30 cellular contexts compared by ENCODE assay signal in genomic region chr7:57772126-57772924, GRCh38.
"Had no signal": no experiment of that assay in that cellular context is flagged by ENCODE, and none has a peak within 500 bp of the region (broad histone marks: within the 10 kb centered on the region; RNA-seq: fewer than 3 reads in every experiment).

No MANE protein-coding gene starts in this region.

- ATAC-seq: body of pancreas, esophagus mucosa, heart left ventricle, left lobe of liver, natural killer cell, psoas muscle had no signal

- DNase-seq: activated CD4-positive, alpha-beta T cell treated with anti-CD3 and anti-CD28 coated beads for 4 hours; activated CD4-positive, alpha-beta T cell treated with anti-CD3 and anti-CD28 coated beads, Interleukin-2, amount 50 U/mL, for 4 hours; activated effector memory CD4-positive, alpha-beta T cell treated with Interleukin-2 at 50 U/mL for 16 hours; activated naive CD4-positive, alpha-beta T cell treated with Interleukin-2 at 50 U/mL for 16 hours; anterior cingulate cortex; body of pancreas; cerebellar nuclear complex; cortex of kidney; foreskin fibroblast; heart left ventricle; lower lobe of right lung; mesenchymal stem cell; natural killer cell; occipital lobe; psoas muscle; sigmoid colon; small intestine; stimulated activated CD4-positive, alpha-beta T cell treated with anti-CD3 and anti-CD28 coated beads, Interleukin-4, amount 100 ng/mL, for 4 hours; stimulated activated CD8-positive, alpha-beta memory T cell treated with anti-CD3 and anti-CD28 coated beads, Interleukin-4, amount 100 ng/mL, for 48 hours; stimulated activated naive CD4-positive, alpha-beta T cell; T-helper 9 cell had no signal

- H3K4me1 ChIP-seq: body of pancreas, heart left ventricle, lower lobe of right lung, neural progenitor cell, parathyroid adenoma, psoas muscle, sigmoid colon, suprapubic skin, tibial nerve had no signal

- H3K27me3 ChIP-seq: body of pancreas, heart left ventricle, neural progenitor cell, sigmoid colon, suprapubic skin, tibial nerve had no signal

- H3K4me3 ChIP-seq: body of pancreas, heart left ventricle, lower lobe of right lung, neural progenitor cell, psoas muscle, sigmoid colon, suprapubic skin, tibial nerve had no signal

- H3K4me1 Mint-ChIP-seq: natural killer cell, neural progenitor cell had no signal

- H3K4me3 Mint-ChIP-seq: activated naive CD8-positive, alpha-beta T cell; natural killer cell; neural progenitor cell had no signal

- H3K27me3 Mint-ChIP-seq: activated naive CD8-positive, alpha-beta T cell had no signal

- FAIRE-seq: small intestine, TTC549 had no signal

- H3K79me2 ChIP-seq: parathyroid adenoma had no signal

- H3K27ac ChIP-seq: body of pancreas, heart left ventricle, lower lobe of right lung, neural progenitor cell, parathyroid adenoma, psoas muscle, sigmoid colon, suprapubic skin, tibial nerve, VCaP had no signal

- H2AFZ ChIP-seq: neural progenitor cell, parathyroid adenoma had no signal

- H3K9me3 ChIP-seq: body of pancreas, lower lobe of right lung, psoas muscle had no signal

- H3K9ac ChIP-seq: neural progenitor cell, parathyroid adenoma had no signal

- H3K27ac Mint-ChIP-seq: activated naive CD8-positive, alpha-beta T cell; natural killer cell; neural progenitor cell had no signal

- H3K36me3 ChIP-seq: heart left ventricle, lower lobe of right lung, neural progenitor cell, sigmoid colon, suprapubic skin, tibial nerve had no signal

- H3K36me3 Mint-ChIP-seq: activated naive CD8-positive, alpha-beta T cell had no signal

- H3K4me2 ChIP-seq: neural progenitor cell had no signal
